ENCODE assay signal across 27 cellular contexts in genomic region chr1:38831753-38832734, GRCh38. TPM values are rescaled to one million over a fixed set of nuclear protein-coding genes. Genes with fewer than 3 reads are reported as not detected.
DNase-seq lines count a peak whose midpoint lies in the region; ATAC-seq and TF ChIP-seq lines count a peak whose summit lies in the region.
"Had no signal": no experiment of that assay in that cellular context is flagged by ENCODE, and none has a peak within 500 bp of the region (broad histone marks: within the 10 kb centered on the region; RNA-seq: fewer than 3 reads in every experiment).

No MANE protein-coding gene starts in this region.

- H3K4me1 Mint-ChIP-seq in WTC11, result peaks cover 17% of the 10 kb centered on the region

- no peaks in the 10 kb centered on the region for H3K9me3 ChIP-seq in GM23248 (ENCODE audit: low read depth)
- no peaks in the 10 kb centered on the region for H3K9me3 ChIP-seq in SJCRH30 (replicated peaks)
- H3K9me3 ChIP-seq in skeletal muscle satellite cell (replicated peaks; ENCODE audit: low read length), result no peaks in the 10 kb centered on the region
- no peaks in the 10 kb centered on the region for H3K9me3 ChIP-seq in right atrium auricular region
- H3K9me3 ChIP-seq: BE2C had no signal

- H3K4me1 ChIP-seq in GM23248 (ENCODE audit: insufficient read depth), result no peaks in the 10 kb centered on the region
- peaks cover 16% of the 10 kb centered on the region for H3K4me1 ChIP-seq in SJCRH30
- H3K4me1 ChIP-seq in skeletal muscle satellite cell (ENCODE audit: control insufficient read depth, insufficient read depth, low read length), result peaks cover 6% of the 10 kb centered on the region
- H3K4me1 ChIP-seq in right atrium auricular region, result no peaks in the 10 kb centered on the region
- H3K4me1 ChIP-seq: BE2C had no signal

- H3K4me3 ChIP-seq in GM23248 (no peak overlapping the region), SJCRH30 (no peak overlapping the region), skeletal muscle satellite cell (ENCODE audit: low read length) (no peak overlapping the region), right atrium auricular region (no peak overlapping the region)

- no peak overlapping the region for H2AFZ ChIP-seq in GM23248

- no peak overlapping the region for H3K4me2 ChIP-seq in GM23248 (ENCODE audit: unreplicated experiment)
- H3K4me2 ChIP-seq in skeletal muscle satellite cell (ENCODE audit: low read length), result peak overlapping the region; percentile 6
- H3K4me2 ChIP-seq: KMS-11 had no signal

- no peaks in the 10 kb centered on the region for H4K20me1 ChIP-seq in GM23248 (ENCODE audit: insufficient read depth)

- H3K27ac ChIP-seq in GM23248 (no peak overlapping the region), SJCRH30 (peak overlapping the region; percentile 12; the same call in 1 of the 2 replicates), right atrium auricular region (no peak overlapping the region)
- H3K27ac ChIP-seq: KMS-11, RWPE1 had no signal

- DNase-seq in GM23248 (peak; percentile 30), SJCRH30 (peak; percentile 26 to 37), kidney tubule cell (ENCODE audit: low spot score) (peak; percentile 9), right atrium auricular region (ENCODE audit: low spot score) (no peak), NAMALWA (ENCODE audit: low spot score) (no peak), WTC11 (ENCODE audit: low spot score) (no peak)
- DNase-seq: BE2C; CD8-positive, alpha-beta memory T cell; DMS 273 treated with DMSO at 0.1 percent for 48 hours; DMS79 treated with DMSO at 0.1 percent for 48 hours; H7; IMR-90; NCI-H1092; NCI-H1417 treated with DMSO at 0.1 percent for 48 hours; NCI-H1694 treated with DMSO at 0.1 percent for 48 hours; NCI-H2081; NCI-H2227 treated with DMSO at 0.1 percent for 48 hours; NCI-H526 treated with DMSO at 0.1 percent for 48 hours; SHP77; T-helper 1 cell had no signal

- H3K79me2 ChIP-seq in GM23248 (ENCODE audit: insufficient read depth), result no peaks in the 10 kb centered on the region

- ATAC-seq in WTC11, result no peak
- ATAC-seq: Panc1 had no signal

- in situ Hi-C loops in GM23248 (cut with MboI), result no loop called here

- CTCF ChIA-PET in WTC11 (lab: Charles Lee), result interaction anchor here (0.7 to 1.5 kb wide), 4 partner anchors 13 to 310 kb away, joined by 3 to 4 read pairs (median 4); no protein-coding TSS in a partner anchor

- peaks cover 9% of the 10 kb centered on the region; the same call in 1 of the 2 replicates for H3F3A ChIP-seq in GM23248 (ENCODE audit: insufficient read depth)

- no peak overlapping the region for H3K27ac Mint-ChIP-seq in WTC11
- H3K27ac Mint-ChIP-seq: CD14-positive monocyte; CD8-positive, alpha-beta memory T cell had no signal

- H3K9me2 ChIP-seq in GM23248 (ENCODE audit: insufficient read depth), result no peaks in the 10 kb centered on the region

- H3K9me3 Mint-ChIP-seq in WTC11, result no peaks in the 10 kb centered on the region
- H3K9me3 Mint-ChIP-seq: CD14-positive monocyte; CD8-positive, alpha-beta memory T cell had no signal

- H3K27me3 ChIP-seq in GM23248 (replicated peaks; ENCODE audit: insufficient read depth) (peaks cover 39% of the 10 kb centered on the region), SJCRH30 (no peaks in the 10 kb centered on the region), skeletal muscle satellite cell (ENCODE audit: control insufficient read depth, insufficient read depth, low read length) (peaks cover 47% of the 10 kb centered on the region), right atrium auricular region (no peaks in the 10 kb centered on the region)
- H3K27me3 ChIP-seq: BE2C had no signal

- H3K27me3 Mint-ChIP-seq in WTC11 (ENCODE audit: low read depth), result no peaks in the 10 kb centered on the region

- 61 to 69% methylated on average over 9 of the region's 9 CpGs for WGBS in GM23248 (ENCODE audit: low coverage in 1 of 2, low lambda C conversion rate in 2 of 2, missing lambda C conversion rate in 2 of 2), 2 experiments

- no peak overlapping the region for H3K4me3 Mint-ChIP-seq in WTC11
- H3K4me3 Mint-ChIP-seq: CD14-positive monocyte; CD8-positive, alpha-beta memory T cell had no signal

- H3K9ac ChIP-seq in GM23248 (no peak overlapping the region), skeletal muscle satellite cell (ENCODE audit: low read depth, low read length) (no peak overlapping the region)
- H3K9ac ChIP-seq: KMS-11 had no signal

- TF ChIP-seq CTCF in right atrium auricular region (IDR thresholded peaks at IDR 0.05) (no peak), WTC11 (IDR thresholded peaks at IDR 0.05) (no peak)

- POLR2A ChIA-PET in WTC11 (lab: Charles Lee), result no interaction called here

- H3K36me3 Mint-ChIP-seq in WTC11, result no peaks in the 10 kb centered on the region
- H3K36me3 Mint-ChIP-seq: CD8-positive, alpha-beta memory T cell had no signal

- H3K36me3 ChIP-seq in GM23248 (ENCODE audit: low read depth) (no peaks in the 10 kb centered on the region), SJCRH30 (no peaks in the 10 kb centered on the region), skeletal muscle satellite cell (ENCODE audit: insufficient read depth, low read length) (no peaks in the 10 kb centered on the region), right atrium auricular region (peaks cover 1% of the 10 kb centered on the region)
- H3K36me3 ChIP-seq: BE2C had no signal

TF ChIP-seq in WTC11, 78 proteins besides CTCF, POLR2A, EP300 and RAD21 (continues in another document):
- TF ChIP-seq NR2C2 (CRISPR knock-in tag; IDR thresholded peaks at IDR 0.05) (no peak), AR (CRISPR knock-in tag; IDR thresholded peaks at IDR 0.05) (no peak), USF1 (CRISPR knock-in tag; IDR thresholded peaks at IDR 0.05) (no peak), JUN (CRISPR knock-in tag; IDR thresholded peaks at IDR 0.05) (no peak), FOXP1 (CRISPR knock-in tag; IDR thresholded peaks at IDR 0.05; ENCODE audit: borderline replicate concordance) (no peak), ZNF423 (CRISPR knock-in tag; IDR thresholded peaks at IDR 0.05) (no peak), E2F4 (CRISPR knock-in tag; IDR thresholded peaks at IDR 0.05; ENCODE audit: borderline replicate concordance, low read depth) (no peak)

RNA-seq across cellular contexts. Expression of gene RRAGC, which starts 27.5 kb away (rescaled TPM):
- total RNA-seq in GM23248 (2014; rRNA removed; shearing (Covaris generic)), result 17.9 and 23.5 TPM in 2 replicates
- polyA plus RNA-seq in GM23248 (2016; fragmentation: Nextera tagmentation; extraction: Ambion mirVana), result 19.1 and 21.3 TPM in 2 replicates
- 11.9 and 13.6 TPM in 2 replicates for total RNA-seq in SJCRH30 (2014; rRNA removed; shearing (Covaris generic))
- total RNA-seq in skeletal muscle satellite cell (2012; rRNA removed), result 21.0 and 24.6 TPM in 2 replicates
- total RNA-seq in right atrium auricular region (10 to 100 TPM in 1 of 2 donors, 1 to 10 TPM in 1; 9.2 to 10.7 TPM), WTC11 (2021) (10.5 to 12.3 TPM (median 11.4 TPM) in 3 replicates)

RNA-seq across cellular contexts. Expression of gene MYCBP, which starts 41.1 kb away (rescaled TPM):
- total RNA-seq in GM23248 (2014; rRNA removed; shearing (Covaris generic)), result 15.4 and 17.7 TPM in 2 replicates
- 58.1 and 59.8 TPM in 2 replicates for polyA plus RNA-seq in GM23248 (2016; fragmentation: Nextera tagmentation; extraction: Ambion mirVana)
- total RNA-seq in SJCRH30 (2014; rRNA removed; shearing (Covaris generic)), result 41.1 and 41.2 TPM in 2 replicates
- total RNA-seq in skeletal muscle satellite cell (2012; rRNA removed), result 12.9 and 22.9 TPM in 2 replicates
- total RNA-seq in right atrium auricular region (1 to 10 TPM; 5.6 to 9.4 TPM), WTC11 (2021) (31.4 to 43.6 TPM (median 34.9 TPM) in 3 replicates)

RNA-seq across cellular contexts. Expression of gene GJA9, which starts 49.3 kb away (rescaled TPM):
- 0.11 TPM in 1 of 2 replicates, not detected in the other for total RNA-seq in GM23248 (2014; rRNA removed; shearing (Covaris generic))
- not detected in 2 replicates for polyA plus RNA-seq in GM23248 (2016; fragmentation: Nextera tagmentation; extraction: Ambion mirVana)
- total RNA-seq in SJCRH30 (2014; rRNA removed; shearing (Covaris generic)), result not detected in 2 replicates
- not detected in 2 replicates for total RNA-seq in skeletal muscle satellite cell (2012; rRNA removed)
- total RNA-seq in right atrium auricular region (not detected), WTC11 (2021) (not detected in 3 replicates)
- total RNA-seq: A673; CD8-positive, alpha-beta memory T cell; H7; IMR-90; NCI-H460 had no signal
- polyA plus RNA-seq: CD14-positive monocyte; CD8-positive, alpha-beta memory T cell; IMR-90 had no signal

Comparison
In these comparisons a context has a peak if more than half of its experiments do, and no peak if none do; other contexts are left out.
1. DNase-seq: peak in GM23248 (single experiment), SJCRH30 (2 of 2) and kidney tubule cell (single experiment); none in right atrium auricular region (single experiment), NAMALWA (single experiment) and WTC11 (single experiment).